In genomic region chr14:21106191-21106505, GRCh38 we compare ENCODE assay signal across 9 cellular contexts. TPM values are rescaled to one million over a fixed set of nuclear protein-coding genes. Genes with fewer than 3 reads are reported as not detected.
DNase-seq lines count a peak whose midpoint lies in the region; ATAC-seq and TF ChIP-seq lines count a peak whose summit lies in the region.
"Had no signal": no experiment of that assay in that cellular context is flagged by ENCODE, and none has a peak within 500 bp of the region (broad histone marks: within the 10 kb centered on the region; RNA-seq: fewer than 3 reads in every experiment).

No MANE protein-coding gene starts in this region.

- H4K91ac ChIP-seq in trophoblast cell (ENCODE audit: low read depth, low read length) = no peak overlapping the region

- peaks cover 11% of the 10 kb centered on the region for H3K79me1 ChIP-seq in trophoblast cell (ENCODE audit: low read length)

- H3K27me3 ChIP-seq in DND-41 (ENCODE audit: insufficient read depth, low read length, poor library complexity) (no peaks in the 10 kb centered on the region), SJCRH30 (no peaks in the 10 kb centered on the region), trophoblast cell (ENCODE audit: insufficient read depth, low read length) (no peaks in the 10 kb centered on the region)

- no peaks in the 10 kb centered on the region for H4K20me1 ChIP-seq in DND-41 (ENCODE audit: insufficient read depth, low read length)

- H3K36me3 ChIP-seq in DND-41 (ENCODE audit: insufficient read depth, low read length) (no peaks in the 10 kb centered on the region), SJCRH30 (no peaks in the 10 kb centered on the region), trophoblast cell (ENCODE audit: control insufficient read depth in 1 of 2, insufficient read depth in 2 of 2, low read length in 2 of 2) (no peaks in the 10 kb centered on the region)

- no peak for ATAC-seq in DND-41 (ENCODE audit: insufficient read depth, low read depth)
- peak; percentile 22 for ATAC-seq in esophagus mucosa
- no peak for ATAC-seq in HG02884 (IDR thresholded peaks at IDR 0.05; ENCODE audit: unreplicated experiment)
- ATAC-seq in HG03442 (IDR thresholded peaks at IDR 0.05; ENCODE audit: unreplicated experiment) = no peak

- H3K14ac ChIP-seq in trophoblast cell (ENCODE audit: low read length) = no peak overlapping the region

- peaks cover 25% of the 10 kb centered on the region for H3K79me2 ChIP-seq in DND-41 (ENCODE audit: insufficient read depth, low read length)
- H3K79me2 ChIP-seq in trophoblast cell (ENCODE audit: control insufficient read depth, insufficient read depth, low read length, poor library complexity) = peaks cover 6% of the 10 kb centered on the region

- H3K4me3 ChIP-seq in DND-41 (ENCODE audit: low read depth in 1 of 2, low read length in 2 of 2) (no peak overlapping the region), SJCRH30 (peak overlapping the region; percentile 47), trophoblast cell (ENCODE audit: low read depth, low read length) (no peak overlapping the region)

- TF ChIP-seq CTCF in DND-41 (IDR thresholded peaks at IDR 0.05; ENCODE audit: borderline replicate concordance, extremely low read depth, low read length, poor library complexity, severe bottlenecking) = no peak

- H3K4me2 ChIP-seq in DND-41 (ENCODE audit: insufficient read depth, low read length) = no peak overlapping the region
- H3K4me2 ChIP-seq in trophoblast cell (ENCODE audit: low read length) = no peak overlapping the region

- H3K9ac ChIP-seq in DND-41 (ENCODE audit: low read depth, low read length) (no peak overlapping the region), trophoblast cell (ENCODE audit: low read length) (peak overlapping the region; percentile 24)

- H4K12ac ChIP-seq in trophoblast cell (ENCODE audit: low read depth, low read length) = no peak overlapping the region

- H3K9me3 ChIP-seq in DND-41 (ENCODE audit: insufficient read depth, low read length, severe bottlenecking) (no peaks in the 10 kb centered on the region), SJCRH30 (replicated peaks) (no peaks in the 10 kb centered on the region), trophoblast cell (ENCODE audit: insufficient read depth, low read depth, low read length) (peaks cover 2% of the 10 kb centered on the region)

- no peak overlapping the region for H2BK120ac ChIP-seq in trophoblast cell (ENCODE audit: insufficient read depth, low read length, poor library complexity)

- H2BK5ac ChIP-seq in trophoblast cell (ENCODE audit: low read depth, low read length, poor library complexity) = no peak overlapping the region

- H3K23ac ChIP-seq in trophoblast cell (ENCODE audit: low read length) = no peak overlapping the region

- 0 out of 2 replicates have a peak overlapping the region, but pooled peaks have one; percentile 56 for H2AFZ ChIP-seq in DND-41 (ENCODE audit: low read depth, low read length)
- peak overlapping the region; percentile 6 for H2AFZ ChIP-seq in trophoblast cell (ENCODE audit: insufficient read depth, low read length, poor library complexity)

- H3K4me1 ChIP-seq in DND-41 (ENCODE audit: insufficient read depth, low read length) (peaks cover 37% of the 10 kb centered on the region), SJCRH30 (peaks cover 8% of the 10 kb centered on the region; the same call in 1 of the 2 replicates), trophoblast cell (ENCODE audit: control insufficient read depth in 1 of 2, insufficient read depth in 2 of 2, low read length in 2 of 2) (peaks cover 9 to 18% of the 10 kb centered on the region in 2 experiments)

- H2BK12ac ChIP-seq in trophoblast cell (ENCODE audit: low read length) = no peak overlapping the region

- DNase-seq in DND-41 (no peak), SJCRH30 (no peak), trophoblast cell (peak in 1 of 2 donors; percentile 42), NCI-H187 treated with DMSO at 0.1 percent for 48 hours (lab: John Stamatoyannopoulos, UW) (no peak)
- DNase-seq in stimulated activated naive CD4-positive, alpha-beta T cell treated with Interleukin-2 at 50 U/mL for 16 hours (lab: John Stamatoyannopoulos, UW) = no peak

- no peak overlapping the region for H4K8ac ChIP-seq in trophoblast cell (ENCODE audit: low read depth, low read length)

- H3K4ac ChIP-seq in trophoblast cell (ENCODE audit: low read depth, low read length) = no peak overlapping the region

- H3K18ac ChIP-seq in trophoblast cell (ENCODE audit: low read length) = no peak overlapping the region

- no peak overlapping the region for H2AK5ac ChIP-seq in trophoblast cell (ENCODE audit: low read length)

- H3K27ac ChIP-seq in DND-41 (ENCODE audit: low read length) (no peak overlapping the region), SJCRH30 (peak overlapping the region; percentile 15; the same call in 1 of the 2 replicates), trophoblast cell (ENCODE audit: low read depth, low read length) (no peak overlapping the region)

- no CpG with 5 or more reads among the region's 4 CpGs for WGBS in trophoblast cell (ENCODE audit: extremely low coverage, insufficient coverage, insufficient read length)

RNA-seq across cellular contexts. Expression of gene TMEM253, which starts 5.3 kb away (rescaled TPM):
- total RNA-seq in SJCRH30 (2014; rRNA removed; shearing (Covaris generic)) = not detected in 2 replicates
- total RNA-seq in esophagus mucosa = 1.6 TPM
- polyA plus RNA-seq in trophoblast cell (2013) = 0.54 and 0.62 TPM in 2 replicates

RNA-seq across cellular contexts. Expression of gene ZNF219, which starts 7.7 kb away (rescaled TPM):
- 2.6 and 5.9 TPM in 2 replicates for total RNA-seq in SJCRH30 (2014; rRNA removed; shearing (Covaris generic))
- total RNA-seq in esophagus mucosa = 40.4 TPM
- polyA plus RNA-seq in trophoblast cell (2013) = 11.7 and 12.0 TPM in 2 replicates

RNA-seq across cellular contexts. Expression of gene ARHGEF40, which starts 36.0 kb away (rescaled TPM):
- total RNA-seq in SJCRH30 (2014; rRNA removed; shearing (Covaris generic)) = 28.3 and 29.3 TPM in 2 replicates
- total RNA-seq in esophagus mucosa = 2.3 TPM
- polyA plus RNA-seq in trophoblast cell (2013) = 26.0 and 26.5 TPM in 2 replicates

RNA-seq across cellular contexts. Expression of gene RNASE8, which starts 48.5 kb away (rescaled TPM):
- total RNA-seq in SJCRH30 (2014; rRNA removed; shearing (Covaris generic)) = not detected in 2 replicates
- total RNA-seq in esophagus mucosa = not detected
- polyA plus RNA-seq in trophoblast cell (2013) = not detected in 2 replicates
- total RNA-seq: H9 had no signal

RNA-seq across cellular contexts. Expression of gene OR5AU1, which starts 49.7 kb away (rescaled TPM):
- total RNA-seq in SJCRH30 (2014; rRNA removed; shearing (Covaris generic)) = 0.03 TPM in 1 of 2 replicates, not detected in the other
- not detected for total RNA-seq in esophagus mucosa
- 0.06 TPM in 1 of 2 replicates, not detected in the other for polyA plus RNA-seq in trophoblast cell (2013)
- total RNA-seq: H9 had no signal
